9 cellular contexts compared by ENCODE assay signal in genomic region chr2:164826293-164827243, GRCh38. TPM values are rescaled to one million over a fixed set of nuclear protein-coding genes. Genes with fewer than 3 reads are reported as not detected.
DNase-seq lines count a peak whose midpoint lies in the region; ATAC-seq and TF ChIP-seq lines count a peak whose summit lies in the region.
"Had no signal": no experiment of that assay in that cellular context is flagged by ENCODE, and none has a peak within 500 bp of the region (broad histone marks: within the 10 kb centered on the region; RNA-seq: fewer than 3 reads in every experiment).

No MANE protein-coding gene starts in this region.

- in situ Hi-C loops in HAP-1 (cut with MboI; ENCODE audit: low sequenced_read_pairs) = no loop called here

- H3K27me3 ChIP-seq in skeletal muscle satellite cell (ENCODE audit: control insufficient read depth, insufficient read depth, low read length) (no peaks in the 10 kb centered on the region), HAP-1 (ENCODE audit: low read depth) (no peaks in the 10 kb centered on the region)

- H3K4me1 ChIP-seq in skeletal muscle satellite cell (ENCODE audit: control insufficient read depth, insufficient read depth, low read length) (peaks cover 14% of the 10 kb centered on the region), HAP-1 (peaks cover 29% of the 10 kb centered on the region)

- intact Hi-C loops in natural killer cell (cut with micrococcal nuclease) = no loop called here

- ATAC-seq in natural killer cell = no peak

- no peaks in the 10 kb centered on the region for H3K9me3 Mint-ChIP-seq in natural killer cell
- H3K9me3 Mint-ChIP-seq: nephron progenitor cell had no signal

- peak overlapping the region; percentile 91 for H3K27ac ChIP-seq in RWPE1

- CTCF ChIA-PET in RWPE1 (lab: Yijun Ruan, JAX) = no interaction called here

- peaks cover 0 to 4% of the 10 kb centered on the region in 2 donors for H3K27me3 Mint-ChIP-seq in natural killer cell (ENCODE audit: low read depth in 2 of 2)

- peak overlapping the region; percentile 47 for H3K4me2 ChIP-seq in skeletal muscle satellite cell (ENCODE audit: low read length)

- H3K4me1 Mint-ChIP-seq in natural killer cell = no peaks in the 10 kb centered on the region
- H3K4me1 Mint-ChIP-seq: nephron progenitor cell had no signal

- H3K36me3 Mint-ChIP-seq in natural killer cell = no peaks in the 10 kb centered on the region

- DNase-seq in H4 (ENCODE audit: low spot score) = peak; percentile 82
- DNase-seq in RWPE1 (ENCODE audit: low spot score) = peak; percentile 44
- peak; percentile 85 for DNase-seq in fibroblast of the aortic adventitia (ENCODE audit: low read depth)
- DNase-seq in stimulated activated CD4-positive, alpha-beta T cell treated with anti-CD3 and anti-CD28 coated beads, Interleukin-12 subunit alpha, Interleukin-12 subunit beta, amount 100 ng/mL, for 4 hours = no peak
- DNase-seq in activated CD4-positive, CD25-positive, alpha-beta regulatory T cell treated with anti-CD3 and anti-CD28 coated beads, Interleukin-2, amount 50 U/mL, for 72 hours = no peak
- no peak for DNase-seq in natural killer cell
- no peak for DNase-seq in HAP-1 (ENCODE audit: low spot score in 2 of 2)
- DNase-seq: nephron progenitor cell had no signal

- H3K36me3 ChIP-seq in skeletal muscle satellite cell (ENCODE audit: insufficient read depth, low read length) (no peaks in the 10 kb centered on the region), HAP-1 (replicated peaks) (no peaks in the 10 kb centered on the region)

- H3K4me3 ChIP-seq in fibroblast of the aortic adventitia (ENCODE audit: low read depth, low read length) (no peak overlapping the region), skeletal muscle satellite cell (ENCODE audit: low read length) (no peak overlapping the region), HAP-1 (no peak overlapping the region)

- H3K9me3 ChIP-seq in skeletal muscle satellite cell (replicated peaks; ENCODE audit: low read length) (no peaks in the 10 kb centered on the region), HAP-1 (no peaks in the 10 kb centered on the region)

- no peak overlapping the region for H3K4me3 Mint-ChIP-seq in natural killer cell
- H3K4me3 Mint-ChIP-seq: nephron progenitor cell had no signal

- H3K9ac ChIP-seq in skeletal muscle satellite cell (ENCODE audit: low read depth, low read length) = no peak overlapping the region

- TF ChIP-seq CTCF in RWPE1 (conservative IDR thresholded peaks at IDR 0.05; ENCODE audit: low read depth) = no peak
- no peak for TF ChIP-seq CTCF in fibroblast of the aortic adventitia (IDR thresholded peaks at IDR 0.05; ENCODE audit: insufficient read depth, low read length)
- no peak for TF ChIP-seq CTCF in natural killer cell (IDR thresholded peaks at IDR 0.05)

- POLR2A ChIA-PET in RWPE1 (lab: Yijun Ruan, JAX; ENCODE audit: low non-redundant PET) = no interaction called here

- H3K27ac Mint-ChIP-seq in natural killer cell = no peak overlapping the region
- H3K27ac Mint-ChIP-seq: nephron progenitor cell had no signal

RNA-seq across cellular contexts. Expression of gene COBLL1, which starts 15.1 kb away (rescaled TPM):
- 5.0 and 15.8 TPM in 2 replicates for total RNA-seq in H4 (2014; rRNA removed; shearing (Covaris generic))
- total RNA-seq in fibroblast of the aortic adventitia (ENCODE audit: low replicate concordance) = 18.4 and 25.3 TPM in 2 replicates
- 3.1 and 7.6 TPM in 2 replicates for total RNA-seq in skeletal muscle satellite cell (2012; rRNA removed)
- 10 to 100 TPM in 1 of 3 donors, 1 to 10 TPM in 1, under 1 TPM in 1; 0.85 to 13.4 (median 2.2) TPM for total RNA-seq in natural killer cell

Comparison
In these comparisons a context has a peak if more than half of its experiments do, and no peak if none do; other contexts are left out.
1. DNase-seq: peak in H4 (single experiment), RWPE1 (single experiment) and fibroblast of the aortic adventitia (single experiment); none in stimulated activated CD4-positive, alpha-beta T cell treated with anti-CD3 and anti-CD28 coated beads, Interleukin-12 subunit alpha, Interleukin-12 subunit beta, amount 100 ng/mL, for 4 hours (single experiment), activated CD4-positive, CD25-positive, alpha-beta regulatory T cell treated with anti-CD3 and anti-CD28 coated beads, Interleukin-2, amount 50 U/mL, for 72 hours (single experiment), natural killer cell (single experiment) and HAP-1 (0 of 2).